8 cellular contexts compared by ENCODE assay signal in genomic region chr11:75445315-75445953, GRCh38. TPM values are rescaled to one million over a fixed set of nuclear protein-coding genes. Genes with fewer than 3 reads are reported as not detected.
DNase-seq lines count a peak whose midpoint lies in the region; ATAC-seq and TF ChIP-seq lines count a peak whose summit lies in the region.

No MANE protein-coding gene starts in this region.

- no peak overlapping the region for H3K4me3 ChIP-seq in AG10803 (ENCODE audit: low read length)
- H3K4me3 ChIP-seq in epithelial cell of esophagus (ENCODE audit: low read length), result no peak overlapping the region
- no peak overlapping the region for H3K4me3 ChIP-seq in naive thymus-derived CD4-positive, alpha-beta T cell (ENCODE audit: low read length)

- no peak overlapping the region for H3K4me3 Mint-ChIP-seq in activated CD8-positive, alpha-beta memory T cell treated with anti-CD3 and anti-CD28 coated beads, Interleukin-2, amount 10 ng/mL, durations not matched to agents 7 days and 5 days
- no peak overlapping the region for H3K4me3 Mint-ChIP-seq in naive thymus-derived CD4-positive, alpha-beta T cell

- peak; percentile 77 for ATAC-seq in activated CD8-positive, alpha-beta memory T cell treated with anti-CD3 and anti-CD28 coated beads, Interleukin-2, amount 10 ng/mL, durations not matched to agents 7 days and 5 days
- ATAC-seq in naive thymus-derived CD4-positive, alpha-beta T cell, result peak; percentile 90
- ATAC-seq in HG02840 (IDR thresholded peaks at IDR 0.05; ENCODE audit: low FRiP score, unreplicated experiment), result no peak

- intact Hi-C loops in naive thymus-derived CD4-positive, alpha-beta T cell (cut with micrococcal nuclease), result loop anchor here (1.0 to 2.0 kb wide), 5 partner anchors 37 to 132 kb away; partner anchors contain the start of gene GDPD5 (in 1 of the 2)

- CTCF ChIA-PET in activated CD8-positive, alpha-beta memory T cell treated with anti-CD3 and anti-CD28 coated beads, Interleukin-2, amount 10 ng/mL, durations not matched to agents 7 days and 5 days (lab: Charles Lee), result interaction anchor here (0.6 to 8.4 kb wide), 26 partner anchors 7 to 261 kb away, joined by 3 to 212 read pairs (median 5); partner anchors contain the start of genes GDPD5 and KLHL35
- CTCF ChIA-PET in naive thymus-derived CD4-positive, alpha-beta T cell (lab: Charles Lee), result interaction anchor here (0.6 to 5.5 kb wide), 17 partner anchors 9 to 185 kb away, joined by 3 to 147 read pairs (median 4); partner anchors contain the start of genes GDPD5 and KLHL35

- H3K4me1 ChIP-seq in naive thymus-derived CD4-positive, alpha-beta T cell (ENCODE audit: control insufficient read depth in 2 of 2, insufficient read depth in 2 of 2, low read length in 2 of 2), result no peaks in the 10 kb centered on the region

- H3K9me3 ChIP-seq in naive thymus-derived CD4-positive, alpha-beta T cell (ENCODE audit: control insufficient read depth in 2 of 3, low read length in 3 of 3), result no peaks in the 10 kb centered on the region

- peaks cover 2% of the 10 kb centered on the region for H3K27me3 Mint-ChIP-seq in activated CD8-positive, alpha-beta memory T cell treated with anti-CD3 and anti-CD28 coated beads, Interleukin-2, amount 10 ng/mL, durations not matched to agents 7 days and 5 days
- H3K27me3 Mint-ChIP-seq in naive thymus-derived CD4-positive, alpha-beta T cell, result no peaks in the 10 kb centered on the region

- POLR2A ChIA-PET in naive thymus-derived CD4-positive, alpha-beta T cell (lab: Charles Lee), result interaction anchor here (0.6 to 2.0 kb wide), 3 partner anchors 19 to 86 kb away, joined by 3 to 5 read pairs (median 3); no protein-coding TSS in a partner anchor

- H3K9me3 Mint-ChIP-seq in activated CD8-positive, alpha-beta memory T cell treated with anti-CD3 and anti-CD28 coated beads, Interleukin-2, amount 10 ng/mL, durations not matched to agents 7 days and 5 days (ENCODE audit: low read depth), result no peaks in the 10 kb centered on the region
- H3K9me3 Mint-ChIP-seq in naive thymus-derived CD4-positive, alpha-beta T cell, result no peaks in the 10 kb centered on the region

- no peaks in the 10 kb centered on the region for H3K27me3 ChIP-seq in naive thymus-derived CD4-positive, alpha-beta T cell (ENCODE audit: control insufficient read depth in 2 of 2, insufficient read depth in 2 of 2, low read length in 2 of 2)

- no peaks in the 10 kb centered on the region for H3K36me3 Mint-ChIP-seq in activated CD8-positive, alpha-beta memory T cell treated with anti-CD3 and anti-CD28 coated beads, Interleukin-2, amount 10 ng/mL, durations not matched to agents 7 days and 5 days
- no peaks in the 10 kb centered on the region for H3K36me3 Mint-ChIP-seq in naive thymus-derived CD4-positive, alpha-beta T cell

- TF ChIP-seq CTCF in AG10803 (conservative IDR thresholded peaks at IDR 0.05; ENCODE audit: low read length) (peak; percentile 98), GM13977 (IDR thresholded peaks at IDR 0.05; ENCODE audit: extremely low read depth, insufficient read depth, missing control alignments) (peak; percentile 99), epithelial cell of esophagus (IDR thresholded peaks at IDR 0.05; ENCODE audit: insufficient read depth, low read depth, low read length, missing control alignments) (peak; percentile 95)

- H3K27ac Mint-ChIP-seq in activated CD8-positive, alpha-beta memory T cell treated with anti-CD3 and anti-CD28 coated beads, Interleukin-2, amount 10 ng/mL, durations not matched to agents 7 days and 5 days, result no peak overlapping the region
- no peak overlapping the region for H3K27ac Mint-ChIP-seq in naive thymus-derived CD4-positive, alpha-beta T cell

- H3K27ac ChIP-seq in naive thymus-derived CD4-positive, alpha-beta T cell (ENCODE audit: low read depth, low read length), result no peak overlapping the region

- no peaks in the 10 kb centered on the region for H3K36me3 ChIP-seq in naive thymus-derived CD4-positive, alpha-beta T cell (ENCODE audit: control insufficient read depth in 2 of 3, insufficient read depth in 3 of 3, low read length in 3 of 3)

- DNase-seq in AG10803 (ENCODE audit: low read depth) (peak; percentile 37), GM13977 (ENCODE audit: low spot score) (peak; percentile 85), NCI-H526 (lab: John Stamatoyannopoulos, UW) (peak; percentile 26 to 76), epithelial cell of esophagus (ENCODE audit: low read depth) (peak; percentile 53)
- DNase-seq in activated CD8-positive, alpha-beta memory T cell treated with anti-CD3 and anti-CD28 coated beads, Interleukin-2, amount 10 ng/mL, durations not matched to agents 7 days and 5 days, result peak; percentile 78
- DNase-seq in naive thymus-derived CD4-positive, alpha-beta T cell, result peak; percentile 38 to 76 (median 66)
- DNase-seq in stimulated activated naive CD4-positive, alpha-beta T cell (lab: John Stamatoyannopoulos, UW), result peak; percentile 22 to 76 (median 60)

- H3K4me1 Mint-ChIP-seq in activated CD8-positive, alpha-beta memory T cell treated with anti-CD3 and anti-CD28 coated beads, Interleukin-2, amount 10 ng/mL, durations not matched to agents 7 days and 5 days, result no peaks in the 10 kb centered on the region
- peaks cover 0 to 3% (median 0%) of the 10 kb centered on the region in 7 donors for H3K4me1 Mint-ChIP-seq in naive thymus-derived CD4-positive, alpha-beta T cell

- in situ Hi-C loops in GM13977 (cut with MboI; ENCODE audit: low pct_unique_long_range_greater_than_20kb, low sequenced_read_pairs, unreplicated experiment), result loop anchor here (5.0 kb wide), 1 partner anchor 87 kb away; no protein-coding TSS in a partner anchor

RNA-seq across cellular contexts. Expression of gene KLHL35, which starts 12.4 kb away (rescaled TPM):
- under 1 TPM in 1 of 2 experiments, not detected in 1; 0.47 TPM for total RNA-seq in activated CD8-positive, alpha-beta memory T cell treated with anti-CD3 and anti-CD28 coated beads, Interleukin-2, amount 10 ng/mL, durations not matched to agents 7 days and 5 days
- total RNA-seq in naive thymus-derived CD4-positive, alpha-beta T cell, result 1 to 10 TPM in 3 of 5 experiments, under 1 TPM in 2; 0.60 to 1.4 (median 1.1) TPM
- polyA plus RNA-seq in naive thymus-derived CD4-positive, alpha-beta T cell, result under 1 TPM; 0.57 to 0.60 TPM

RNA-seq across cellular contexts. Expression of gene RPS3, which starts 46.1 kb away (rescaled TPM):
- total RNA-seq in activated CD8-positive, alpha-beta memory T cell treated with anti-CD3 and anti-CD28 coated beads, Interleukin-2, amount 10 ng/mL, durations not matched to agents 7 days and 5 days, result 1,000 to 10,000 TPM; 2,848 to 3,262 TPM
- 1,000 to 10,000 TPM; 3,135 to 5,501 (median 5,089) TPM for total RNA-seq in naive thymus-derived CD4-positive, alpha-beta T cell
- 1,000 to 10,000 TPM; 6,041 to 7,167 TPM for polyA plus RNA-seq in naive thymus-derived CD4-positive, alpha-beta T cell
